Comparison of ENCODE assay signal across 33 cellular contexts in genomic region chr12:99389751-99390150, GRCh38.
"Had no signal": no experiment of that assay in that cellular context is flagged by ENCODE, and none has a peak within 500 bp of the region (broad histone marks: within the 10 kb centered on the region; RNA-seq: fewer than 3 reads in every experiment).

No MANE protein-coding gene starts in this region.

- H3K9me3 ChIP-seq: adrenal gland, body of pancreas, esophagus muscularis mucosa, gastrocnemius medialis, heart left ventricle had no signal

- H3K27me3 ChIP-seq: adrenal gland, body of pancreas, esophagus muscularis mucosa, foreskin keratinocyte, gastrocnemius medialis, heart left ventricle had no signal

- H3K9me3 Mint-ChIP-seq: activated CD8-positive, alpha-beta T cell treated with anti-CD3 and anti-CD28 coated beads for 36 hours; activated naive CD4-positive, alpha-beta T cell treated with anti-CD3 and anti-CD28 coated beads, Interleukin-2, amount 50 U/mL, for 24 hours; activated T-cell treated with anti-CD3 and anti-CD28 coated beads, Interleukin-2, amount 50 U/mL, for 4 hours; T-helper 2 cell treated with Interferon-gamma antibody and Interleukin-4, amounts not matched to agents 5 μg/mL and 100 μg/mL, for 36 hours had no signal

- H3K4me1 ChIP-seq: adrenal gland, body of pancreas, esophagus muscularis mucosa, foreskin keratinocyte, gastrocnemius medialis, heart left ventricle had no signal

- H3K4me3 ChIP-seq: adrenal gland, body of pancreas, esophagus muscularis mucosa, gastrocnemius medialis, heart left ventricle had no signal

- H3K27ac ChIP-seq: adrenal gland, body of pancreas, esophagus muscularis mucosa, foreskin keratinocyte, gastrocnemius medialis, heart left ventricle had no signal

- H3K36me3 ChIP-seq: adrenal gland, esophagus muscularis mucosa, gastrocnemius medialis, heart left ventricle had no signal

- DNase-seq: activated CD4-positive, alpha-beta T cell treated with anti-CD3 and anti-CD28 coated beads for 36 hours; activated CD4-positive, alpha-beta T cell treated with anti-CD3 and anti-CD28 coated beads, Interleukin-2, amount 50 U/mL, for 1 hour; activated CD4-positive, alpha-beta T cell treated with anti-CD3 and anti-CD28 coated beads, Interleukin-2, amount 50 U/mL, for 48 hours; activated CD4-positive, CD25-positive, alpha-beta regulatory T cell; activated CD4-positive, CD25-positive, alpha-beta regulatory T cell treated with anti-CD3 and anti-CD28 coated beads, Interleukin-2, amount 50 U/mL, for 72 hours; activated CD8-positive, alpha-beta memory T cell treated with anti-CD3 and anti-CD28 coated beads for 24 hours; activated CD8-positive, alpha-beta T cell treated with anti-CD3 and anti-CD28 coated beads for 36 hours; activated effector memory CD4-positive, alpha-beta T cell treated with Interleukin-2 at 50 U/mL for 16 hours; activated naive CD4-positive, alpha-beta T cell treated with anti-CD3 and anti-CD28 coated beads for 36 hours; activated naive CD8-positive, alpha-beta T cell treated with anti-CD3 and anti-CD28 coated beads for 36 hours; activated naive CD8-positive, alpha-beta T cell treated with anti-CD3 and anti-CD28 coated beads, Interleukin-2, amount 50 U/mL, for 24 hours; activated T-cell treated with anti-CD3 and anti-CD28 coated beads, Interleukin-2, amount 50 U/mL, for 4 hours; adrenal gland; amygdala; aorta; body of pancreas; cortex of kidney; dermis blood vessel endothelial cell; effector CD4-positive, alpha-beta T cell; effector memory CD8-positive, alpha-beta T cell; erythroblast; foreskin keratinocyte; gastrocnemius medialis; glutamatergic neuron; heart left ventricle; T-helper 1 cell; T-helper 17 cell; T1000 had no signal

- H3K36me3 Mint-ChIP-seq: activated naive CD4-positive, alpha-beta T cell treated with anti-CD3 and anti-CD28 coated beads, Interleukin-2, amount 50 U/mL, for 24 hours; activated naive CD8-positive, alpha-beta T cell treated with anti-CD3 and anti-CD28 coated beads for 36 hours had no signal

- FAIRE-seq: colon had no signal

- H3K27me3 Mint-ChIP-seq: activated CD4-positive, alpha-beta T cell treated with anti-CD3 and anti-CD28 coated beads for 36 hours; activated CD8-positive, alpha-beta T cell treated with anti-CD3 and anti-CD28 coated beads for 36 hours; activated naive CD4-positive, alpha-beta T cell treated with anti-CD3 and anti-CD28 coated beads, Interleukin-2, amount 50 U/mL, for 24 hours; activated naive CD8-positive, alpha-beta T cell treated with anti-CD3 and anti-CD28 coated beads for 36 hours; activated naive CD8-positive, alpha-beta T cell treated with anti-CD3 and anti-CD28 coated beads, Interleukin-2, amount 50 U/mL, for 24 hours; activated T-helper 17 cell treated with anti-CD3 and anti-CD28 coated beads, Interleukin-2, amount 50 U/mL, for 72 hours; effector memory CD8-positive, alpha-beta T cell; T-helper 17 cell had no signal

- H3K4me3 Mint-ChIP-seq: activated CD4-positive, alpha-beta T cell treated with anti-CD3 and anti-CD28 coated beads for 36 hours; activated CD8-positive, alpha-beta T cell treated with anti-CD3 and anti-CD28 coated beads for 36 hours; activated naive CD4-positive, alpha-beta T cell treated with anti-CD3 and anti-CD28 coated beads for 36 hours; activated naive CD4-positive, alpha-beta T cell treated with anti-CD3 and anti-CD28 coated beads, Interleukin-2, amount 50 U/mL, for 24 hours; activated naive CD8-positive, alpha-beta T cell treated with anti-CD3 and anti-CD28 coated beads for 36 hours; activated naive CD8-positive, alpha-beta T cell treated with anti-CD3 and anti-CD28 coated beads, Interleukin-2, amount 50 U/mL, for 24 hours; activated T-cell treated with anti-CD3 and anti-CD28 coated beads, Interleukin-2, amount 50 U/mL, for 4 hours; activated T-helper 17 cell treated with anti-CD3 and anti-CD28 coated beads, Interleukin-2, amount 50 U/mL, for 72 hours; effector memory CD8-positive, alpha-beta T cell; T-helper 17 cell; T-helper 2 cell treated with Interferon-gamma antibody and Interleukin-4, amounts not matched to agents 5 μg/mL and 100 μg/mL, for 36 hours had no signal

- H3K27ac Mint-ChIP-seq: activated CD4-positive, alpha-beta T cell treated with anti-CD3 and anti-CD28 coated beads for 36 hours; activated CD8-positive, alpha-beta T cell treated with anti-CD3 and anti-CD28 coated beads for 36 hours; activated naive CD4-positive, alpha-beta T cell treated with anti-CD3 and anti-CD28 coated beads for 36 hours; activated naive CD4-positive, alpha-beta T cell treated with anti-CD3 and anti-CD28 coated beads, Interleukin-2, amount 50 U/mL, for 24 hours; activated naive CD8-positive, alpha-beta T cell treated with anti-CD3 and anti-CD28 coated beads for 36 hours; activated naive CD8-positive, alpha-beta T cell treated with anti-CD3 and anti-CD28 coated beads, Interleukin-2, amount 50 U/mL, for 24 hours; activated T-helper 17 cell treated with anti-CD3 and anti-CD28 coated beads, Interleukin-2, amount 50 U/mL, for 72 hours; effector memory CD8-positive, alpha-beta T cell; T-helper 17 cell; T-helper 2 cell treated with Interferon-gamma antibody and Interleukin-4, amounts not matched to agents 5 μg/mL and 100 μg/mL, for 36 hours had no signal

- H3K4me1 Mint-ChIP-seq: activated CD4-positive, alpha-beta T cell treated with anti-CD3 and anti-CD28 coated beads for 36 hours; activated naive CD4-positive, alpha-beta T cell treated with anti-CD3 and anti-CD28 coated beads, Interleukin-2, amount 50 U/mL, for 24 hours; activated naive CD8-positive, alpha-beta T cell treated with anti-CD3 and anti-CD28 coated beads for 36 hours; activated naive CD8-positive, alpha-beta T cell treated with anti-CD3 and anti-CD28 coated beads, Interleukin-2, amount 50 U/mL, for 24 hours; activated T-helper 17 cell treated with anti-CD3 and anti-CD28 coated beads, Interleukin-2, amount 50 U/mL, for 72 hours; T-helper 17 cell had no signal
